Comparison of ENCODE assay signal across 22 cellular contexts in the genomic region with DNA sequence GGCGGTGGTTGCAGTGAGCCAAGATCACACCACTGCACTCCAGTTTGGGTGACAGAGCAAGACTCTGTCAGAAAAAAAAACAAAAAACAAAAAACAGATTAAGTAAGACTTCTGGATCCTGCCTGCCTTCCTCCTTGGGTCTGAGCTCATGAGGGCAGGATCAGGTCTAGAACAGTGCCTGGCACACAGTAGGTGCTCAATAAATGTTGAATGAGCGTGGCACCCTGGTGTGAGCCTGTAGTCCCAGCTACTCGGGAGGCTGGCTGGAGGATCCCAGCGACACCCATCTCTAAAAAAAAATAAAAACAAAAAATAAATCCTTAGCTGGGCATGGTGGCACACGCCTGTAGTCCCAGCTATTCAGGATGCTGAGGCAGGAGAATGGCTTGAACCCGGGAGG. TPM values are rescaled to one million over a fixed set of nuclear protein-coding genes. Genes with fewer than 3 reads are reported as not detected.
DNase-seq lines count a peak whose midpoint lies in the region; ATAC-seq and TF ChIP-seq lines count a peak whose summit lies in the region.
"Had no signal": no experiment of that assay in that cellular context is flagged by ENCODE, and none has a peak within 500 bp of the region (broad histone marks: within the 10 kb centered on the region; RNA-seq: fewer than 3 reads in every experiment).

No MANE protein-coding gene starts in this region.

- H3K36me3 ChIP-seq in CD4-positive, alpha-beta memory T cell (ENCODE audit: insufficient read depth, low read length) = no peaks in the 10 kb centered on the region
- H3K36me3 ChIP-seq: colonic mucosa, esophagus squamous epithelium, gastrocnemius medialis, left ventricle myocardium inferior, pancreas had no signal

- intact Hi-C loops in CD4-positive, alpha-beta memory T cell (cut with micrococcal nuclease) = loop anchor here (10.0 kb wide), 1 partner anchor 301 kb away; the partner anchor contains the start of genes ANGPTL6 and PPAN

- no peaks in the 10 kb centered on the region for H3K27me3 Mint-ChIP-seq in activated T-cell treated with anti-CD3 and anti-CD28 coated beads, Interleukin-2, amount 50 U/mL, for 72 hours (ENCODE audit: low read depth)
- peaks cover 0 to 2% of the 10 kb centered on the region in 2 donors for H3K27me3 Mint-ChIP-seq in CD4-positive, alpha-beta memory T cell
- no peaks in the 10 kb centered on the region for H3K27me3 Mint-ChIP-seq in activated CD4-positive, alpha-beta memory T cell treated with anti-CD3 and anti-CD28 coated beads, Interleukin-2, amount 10 ng/mL, durations not matched to agents 7 days and 5 days
- H3K27me3 Mint-ChIP-seq in naive B cell = no peaks in the 10 kb centered on the region

- peak overlapping the region; percentile 92 for H3K27ac ChIP-seq in CD4-positive, alpha-beta memory T cell (ENCODE audit: low read depth, low read length)
- H3K27ac ChIP-seq: colonic mucosa, esophagus squamous epithelium, gastrocnemius medialis, hepatocyte, left ventricle myocardium inferior, pancreas had no signal

- ATAC-seq in activated T-cell treated with anti-CD3 and anti-CD28 coated beads, Interleukin-2, amount 50 U/mL, for 72 hours (replicated peaks in 1 of 2) = no peak
- ATAC-seq in naive B cell (ENCODE audit: low read depth in 2 of 2) = no peak
- ATAC-seq: gastrocnemius medialis, pancreas, right cardiac atrium had no signal

- CTCF ChIA-PET in CD4-positive, alpha-beta memory T cell (lab: Charles Lee; ENCODE audit: partially characterized antibody) = interaction anchor here (0.6 to 11.6 kb wide), 8 partner anchors 9 to 1130 kb away, joined by 3 to 379 read pairs (median 3); partner anchors contain the start of genes ANGPTL6 and PDE4A
- CTCF ChIA-PET in activated CD4-positive, alpha-beta memory T cell treated with anti-CD3 and anti-CD28 coated beads, Interleukin-2, amount 10 ng/mL, durations not matched to agents 7 days and 5 days (lab: Charles Lee) = interaction anchor here (0.6 to 22.2 kb wide), 12 partner anchors 16 to 295 kb away, joined by 3 to 707 read pairs (median 4); partner anchors contain the start of genes CDKN2D, ICAM1, PDE4A and QTRT1

- peaks cover 7 to 15% of the 10 kb centered on the region in 2 donors for H3K36me3 Mint-ChIP-seq in activated T-cell treated with anti-CD3 and anti-CD28 coated beads, Interleukin-2, amount 50 U/mL, for 72 hours (ENCODE audit: insufficient read depth in 2 of 2)
- H3K36me3 Mint-ChIP-seq in CD4-positive, alpha-beta memory T cell = peaks cover 0 to 16% of the 10 kb centered on the region in 2 donors
- peaks cover 47% of the 10 kb centered on the region for H3K36me3 Mint-ChIP-seq in activated CD4-positive, alpha-beta memory T cell treated with anti-CD3 and anti-CD28 coated beads, Interleukin-2, amount 10 ng/mL, durations not matched to agents 7 days and 5 days (ENCODE audit: low read depth)
- H3K36me3 Mint-ChIP-seq in naive B cell = no peaks in the 10 kb centered on the region
- H3K36me3 Mint-ChIP-seq: mesothelial cell of epicardium had no signal

- no peak for TF ChIP-seq CTCF in foreskin fibroblast (IDR thresholded peaks at IDR 0.05; ENCODE audit: low read depth, low read length)

- POLR2A ChIA-PET in CD4-positive, alpha-beta memory T cell (lab: Charles Lee; ENCODE audit: partially characterized antibody) = interaction anchor here (0.8 to 20.6 kb wide), 6 partner anchors 18 to 263 kb away, joined by 3 to 470 read pairs (median 6); partner anchors contain the start of genes PDE4A and RAVER1
- POLR2A ChIA-PET in activated CD4-positive, alpha-beta memory T cell treated with anti-CD3 and anti-CD28 coated beads, Interleukin-2, amount 10 ng/mL, durations not matched to agents 7 days and 5 days (lab: Charles Lee) = interaction anchor here (0.8 to 24.6 kb wide), 9 partner anchors 19 to 212 kb away, joined by 3 to 780 read pairs (median 5); partner anchors contain the start of genes CDKN2D, DNMT1, ICAM1 and PDE4A

- no peaks in the 10 kb centered on the region for H3K27me3 ChIP-seq in CD4-positive, alpha-beta memory T cell (ENCODE audit: insufficient read depth, low read length)
- H3K27me3 ChIP-seq: pancreas had no signal

- DNase-seq in activated T-cell treated with anti-CD3 and anti-CD28 coated beads, Interleukin-2, amount 50 U/mL, for 72 hours = no peak
- DNase-seq in activated T-cell treated with anti-CD3 and anti-CD28 coated beads for 4 hours (no peak), naive B cell (no peak), amygdala (lab: John Stamatoyannopoulos, UW) (no peak), NCI-H526 treated with DMSO at 0.1 percent for 48 hours (lab: John Stamatoyannopoulos, UW) (no peak), foreskin fibroblast (no peak)
- no peak for DNase-seq in CD4-positive, alpha-beta memory T cell
- no peak for DNase-seq in activated CD4-positive, alpha-beta memory T cell treated with anti-CD3 and anti-CD28 coated beads, Interleukin-2, amount 10 ng/mL, durations not matched to agents 7 days and 5 days
- DNase-seq: amniotic stem cell, colonic mucosa, esophagus squamous epithelium, gastrocnemius medialis, HFFc6, left ventricle myocardium inferior, MG63, NCI-H2081 treated with DMSO at 0.1 percent for 48 hours, NCI-H345, nephron progenitor cell, pancreas, right cardiac atrium had no signal

- peaks cover 72% of the 10 kb centered on the region for H3K4me1 ChIP-seq in CD4-positive, alpha-beta memory T cell (ENCODE audit: insufficient read depth, low read length)

- no peak overlapping the region for H3K4me3 ChIP-seq in CD4-positive, alpha-beta memory T cell (ENCODE audit: low read length in 2 of 2)
- no peak overlapping the region for H3K4me3 ChIP-seq in foreskin fibroblast (ENCODE audit: low read depth in 1 of 2, low read length in 2 of 2)
- H3K4me3 ChIP-seq: colonic mucosa, esophagus squamous epithelium, gastrocnemius medialis, hepatocyte, left ventricle myocardium inferior, MG63, pancreas had no signal

- no peaks in the 10 kb centered on the region for H3K9me3 Mint-ChIP-seq in activated T-cell treated with anti-CD3 and anti-CD28 coated beads, Interleukin-2, amount 50 U/mL, for 72 hours
- peaks cover 0 to 2% (median 0%) of the 10 kb centered on the region in 8 donors for H3K9me3 Mint-ChIP-seq in CD4-positive, alpha-beta memory T cell
- H3K9me3 Mint-ChIP-seq in activated CD4-positive, alpha-beta memory T cell treated with anti-CD3 and anti-CD28 coated beads, Interleukin-2, amount 10 ng/mL, durations not matched to agents 7 days and 5 days = no peaks in the 10 kb centered on the region
- peaks cover 0 to 3% (median 0%) of the 10 kb centered on the region in 7 donors for H3K9me3 Mint-ChIP-seq in naive B cell
- H3K9me3 Mint-ChIP-seq: HFFc6, mesothelial cell of epicardium, nephron progenitor cell had no signal

- H3K4me3 Mint-ChIP-seq in activated T-cell treated with anti-CD3 and anti-CD28 coated beads, Interleukin-2, amount 50 U/mL, for 72 hours = peak overlapping the region; percentile 92 to 98
- peak overlapping the region in 5 of 8 donors; percentile 31 to 96 (median 92) for H3K4me3 Mint-ChIP-seq in CD4-positive, alpha-beta memory T cell
- peak overlapping the region; percentile 83 for H3K4me3 Mint-ChIP-seq in activated CD4-positive, alpha-beta memory T cell treated with anti-CD3 and anti-CD28 coated beads, Interleukin-2, amount 10 ng/mL, durations not matched to agents 7 days and 5 days
- H3K4me3 Mint-ChIP-seq in naive B cell = peak overlapping the region in 5 of 8 donors; percentile 54 to 88 (median 81)

- no peaks in the 10 kb centered on the region for H3K9me3 ChIP-seq in CD4-positive, alpha-beta memory T cell (ENCODE audit: control insufficient read depth in 1 of 2, low read length in 2 of 2)
- H3K9me3 ChIP-seq: colonic mucosa, esophagus squamous epithelium, gastrocnemius medialis, left ventricle myocardium inferior, MG63, pancreas had no signal

- no peak overlapping the region for H3K27ac Mint-ChIP-seq in activated T-cell treated with anti-CD3 and anti-CD28 coated beads, Interleukin-2, amount 50 U/mL, for 72 hours
- H3K27ac Mint-ChIP-seq in CD4-positive, alpha-beta memory T cell = peak overlapping the region; percentile 52 to 99 (median 96)
- H3K27ac Mint-ChIP-seq in activated CD4-positive, alpha-beta memory T cell treated with anti-CD3 and anti-CD28 coated beads, Interleukin-2, amount 10 ng/mL, durations not matched to agents 7 days and 5 days = peak overlapping the region; percentile 95
- H3K27ac Mint-ChIP-seq in naive B cell = peak overlapping the region in 5 of 6 donors; percentile 33 to 100 (median 90)
- H3K27ac Mint-ChIP-seq: mesothelial cell of epicardium, nephron progenitor cell had no signal

- H3K4me1 Mint-ChIP-seq in activated T-cell treated with anti-CD3 and anti-CD28 coated beads, Interleukin-2, amount 50 U/mL, for 72 hours (ENCODE audit: low read depth) = peaks cover 71% of the 10 kb centered on the region
- H3K4me1 Mint-ChIP-seq in CD4-positive, alpha-beta memory T cell = peaks cover 39 to 87% (median 67%) of the 10 kb centered on the region in 4 donors
- H3K4me1 Mint-ChIP-seq in activated CD4-positive, alpha-beta memory T cell treated with anti-CD3 and anti-CD28 coated beads, Interleukin-2, amount 10 ng/mL, durations not matched to agents 7 days and 5 days = peaks cover 71% of the 10 kb centered on the region
- H3K4me1 Mint-ChIP-seq in naive B cell = peaks cover 61 to 97% (median 96%) of the 10 kb centered on the region in 3 donors

RNA-seq across cellular contexts. Expression of gene CDC37, which starts 2.8 kb away (rescaled TPM):
- 100 to 1,000 TPM; 128 to 137 TPM for total RNA-seq in activated T-cell treated with anti-CD3 and anti-CD28 coated beads, Interleukin-2, amount 50 U/mL, for 72 hours
- total RNA-seq in CD4-positive, alpha-beta memory T cell = 100 to 1,000 TPM; 180 to 185 TPM
- 10 to 100 TPM; 51.8 to 87.1 TPM for polyA plus RNA-seq in CD4-positive, alpha-beta memory T cell
- total RNA-seq in activated CD4-positive, alpha-beta memory T cell treated with anti-CD3 and anti-CD28 coated beads, Interleukin-2, amount 10 ng/mL, durations not matched to agents 7 days and 5 days = 100 to 1,000 TPM; 239 to 244 TPM
- polyA plus RNA-seq in naive B cell (ENCODE audit: low read depth in 6 of 6) = 10 to 100 TPM; 43.9 to 73.1 (median 53.9) TPM

RNA-seq across cellular contexts. Expression of gene PDE4A, which starts 14.1 kb away (rescaled TPM):
- total RNA-seq in activated T-cell treated with anti-CD3 and anti-CD28 coated beads, Interleukin-2, amount 50 U/mL, for 72 hours = 10 to 100 TPM; 21.8 to 36.8 TPM
- total RNA-seq in CD4-positive, alpha-beta memory T cell = 1 to 10 TPM; 2.5 to 3.3 TPM
- polyA plus RNA-seq in CD4-positive, alpha-beta memory T cell = 1 to 10 TPM in 1 of 2 donors, under 1 TPM in 1; 0.81 to 5.6 TPM
- total RNA-seq in activated CD4-positive, alpha-beta memory T cell treated with anti-CD3 and anti-CD28 coated beads, Interleukin-2, amount 10 ng/mL, durations not matched to agents 7 days and 5 days = 10 to 100 TPM; 56.2 to 58.1 TPM
- 1 to 10 TPM in 1 of 6 donors, under 1 TPM in 4, not detected in 1; 0.17 to 2.8 (median 0.25) TPM for polyA plus RNA-seq in naive B cell (ENCODE audit: low read depth in 6 of 6)

RNA-seq across cellular contexts. Expression of gene TYK2, which starts 25.8 kb away (rescaled TPM):
- 100 to 1,000 TPM; 174 to 222 TPM for total RNA-seq in activated T-cell treated with anti-CD3 and anti-CD28 coated beads, Interleukin-2, amount 50 U/mL, for 72 hours
- total RNA-seq in CD4-positive, alpha-beta memory T cell = 100 to 1,000 TPM; 297 to 314 TPM
- polyA plus RNA-seq in CD4-positive, alpha-beta memory T cell = 10 to 100 TPM; 33.3 to 77.2 TPM
- 100 to 1,000 TPM; 226 to 243 TPM for total RNA-seq in activated CD4-positive, alpha-beta memory T cell treated with anti-CD3 and anti-CD28 coated beads, Interleukin-2, amount 10 ng/mL, durations not matched to agents 7 days and 5 days
- 10 to 100 TPM; 26.1 to 67.7 (median 48.5) TPM for polyA plus RNA-seq in naive B cell (ENCODE audit: low read depth in 6 of 6)

Comparison
In these comparisons a context has a peak if more than half of its experiments do, and no peak if none do; other contexts are left out.
1. RNA of gene PDE4A, which starts 14.1 kb away (total RNA-seq): 56.2 to 58.1 TPM in activated CD4-positive, alpha-beta memory T cell treated with anti-CD3 and anti-CD28 coated beads, Interleukin-2, amount 10 ng/mL, durations not matched to agents 7 days and 5 days and 21.8 to 36.8 TPM in activated T-cell treated with anti-CD3 and anti-CD28 coated beads, Interleukin-2, amount 50 U/mL, for 72 hours; 2.5 to 3.3 TPM in CD4-positive, alpha-beta memory T cell; every median in the first group is over 4 times any median in the second.
2. Peak in every context shown above with its lines, with median percentiles within 50 percentile points of each other: H3K4me3 Mint-ChIP-seq.